In the genomic region with DNA sequence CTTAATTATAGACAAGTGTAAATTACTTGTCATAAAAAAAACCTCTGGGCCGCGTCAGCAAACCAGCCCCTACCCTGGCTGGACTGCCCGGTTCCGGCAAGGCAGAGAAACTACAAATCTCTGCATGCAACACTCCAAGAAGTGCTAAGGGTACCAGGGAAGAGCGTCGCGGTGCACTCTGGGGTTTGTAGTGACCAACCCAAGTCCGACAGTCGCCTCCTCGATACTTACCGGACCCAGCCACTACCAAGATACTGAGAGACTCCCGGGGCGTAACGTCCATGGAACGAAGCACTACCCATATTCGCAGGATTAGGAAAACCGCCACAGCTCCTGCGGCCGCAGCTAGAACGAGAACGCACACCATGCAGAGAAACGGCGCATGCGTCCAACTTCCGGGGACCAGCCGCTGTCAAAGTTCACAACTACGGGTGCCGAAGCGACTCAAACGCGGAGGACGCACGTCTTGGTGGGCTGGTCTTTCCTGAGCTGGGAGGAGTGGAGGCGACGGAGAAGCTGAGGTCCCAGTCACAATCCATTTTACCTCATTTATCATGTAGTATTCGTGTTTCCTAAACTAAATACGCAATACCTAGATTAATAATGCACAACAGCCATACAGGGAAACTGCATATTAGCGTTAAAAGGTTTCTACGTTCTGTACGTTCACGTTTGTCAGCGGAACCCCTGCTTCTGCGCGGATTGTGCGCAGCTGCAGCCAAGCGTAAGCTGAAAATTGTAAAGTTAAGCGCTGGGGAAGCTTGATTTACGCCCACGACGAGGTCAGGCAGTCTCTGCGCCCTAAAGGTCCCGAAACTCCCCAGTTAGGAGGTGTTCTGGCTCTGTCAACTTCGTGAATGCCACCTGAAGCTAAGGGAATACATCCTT, we compare ENCODE assay signal across 8 cellular contexts. TPM values are rescaled to one million over a fixed set of nuclear protein-coding genes. Genes with fewer than 3 reads are reported as not detected.
A peak's percentile ranks its signal among the peaks of the same experiment; 100 is the strongest.
DNase-seq lines count a peak whose midpoint lies in the region; ATAC-seq and TF ChIP-seq lines count a peak whose summit lies in the region.

A gene with protein sequence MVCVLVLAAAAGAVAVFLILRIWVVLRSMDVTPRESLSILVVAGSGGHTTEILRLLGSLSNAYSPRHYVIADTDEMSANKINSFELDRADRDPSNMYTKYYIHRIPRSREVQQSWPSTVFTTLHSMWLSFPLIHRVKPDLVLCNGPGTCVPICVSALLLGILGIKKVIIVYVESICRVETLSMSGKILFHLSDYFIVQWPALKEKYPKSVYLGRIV (minus strand): TSS at position 420 of the 888 bp plus-strand sequence. CDS start 53 bp downstream, at position 367.

- H3K36me3 ChIP-seq in DOHH2 (ENCODE audit: control insufficient read depth, low read length) (no peaks in the 10 kb centered on the region; the same call in 1 of the 2 replicates), GM23338 (ENCODE audit: insufficient read depth) (no peaks in the 10 kb centered on the region), fibroblast of lung (ENCODE audit: control insufficient read depth, insufficient read depth, low read length) (no peaks in the 10 kb centered on the region)

- H3K4me2 ChIP-seq in DOHH2 (ENCODE audit: low read length), result peak within 1 kb of the TSS; percentile 82
- H3K4me2 ChIP-seq in GM23338, result peak within 1 kb of the TSS; percentile 85
- peak within 1 kb of the TSS; percentile 94 for H3K4me2 ChIP-seq in fibroblast of lung (ENCODE audit: extremely low read depth, insufficient read depth, low read length)

- TF ChIP-seq CTCF in DOHH2 (IDR thresholded peaks at IDR 0.05; ENCODE audit: low read depth, low read length, poor library complexity, severe bottlenecking), result no peak
- TF ChIP-seq CTCF in GM23338 (conservative IDR thresholded peaks at IDR 0.05; ENCODE audit: low read depth in 2 of 2), result no peak
- TF ChIP-seq CTCF in fibroblast of lung (conservative IDR thresholded peaks at IDR 0.05 in 1 of 2, IDR thresholded peaks at IDR 0.05 in 1 of 2; ENCODE audit: low read depth in 1 of 2, low read length in 2 of 2), result no peak

- no peaks in the 10 kb centered on the region for H3K27me3 Mint-ChIP-seq in GM23338 (ENCODE audit: insufficient read depth, low read depth, poor library complexity)
- H3K27me3 Mint-ChIP-seq in naive B cell, result peaks cover 0 to 13% (median 0%) of the 10 kb centered on the region in 3 donors

- no peaks in the 10 kb centered on the region for H3K9me2 ChIP-seq in DOHH2 (replicated peaks; ENCODE audit: control insufficient read depth, low read length)
- no peaks in the 10 kb centered on the region for H3K9me2 ChIP-seq in GM23338 (ENCODE audit: insufficient read depth)

- H3K4me3 Mint-ChIP-seq in GM23338 (peak within 1 kb of the TSS; percentile 96), naive B cell (peak within 1 kb of the TSS; percentile 89 to 100 (median 99))
- peak within 1 kb of the TSS; percentile 92 for H3K4me3 Mint-ChIP-seq in stimulated activated effector memory CD8-positive, alpha-beta T cell treated with anti-CD3 and anti-CD28 coated beads, Interleukin-12 subunit alpha, Interleukin-12 subunit beta, amount 100 ng/mL, for 72 hours

- H3K27me3 ChIP-seq in DOHH2 (ENCODE audit: control insufficient read depth, low read length) (no peaks in the 10 kb centered on the region), GM23338 (ENCODE audit: insufficient read depth) (no peaks in the 10 kb centered on the region; the same call in 1 of the 2 replicates), fibroblast of lung (ENCODE audit: control insufficient read depth, insufficient read depth, low read length) (no peaks in the 10 kb centered on the region)

- H3K4me3 ChIP-seq in DOHH2 (ENCODE audit: low read length) (peak within 1 kb of the TSS; percentile 83), GM23338 (peak within 1 kb of the TSS; percentile 62), fibroblast of lung (replicated peaks in 1 of 4; ENCODE audit: control extremely low read depth in 1 of 4, insufficient read depth in 1 of 4, low read depth in 3 of 4, low read length in 4 of 4) (peak within 1 kb of the TSS; percentile 68 to 97 (median 91))

- H3K79me2 ChIP-seq in DOHH2 (ENCODE audit: control insufficient read depth, low read length) (peaks cover 10% of the 10 kb centered on the region), GM23338 (replicated peaks; ENCODE audit: insufficient read depth) (no peaks in the 10 kb centered on the region), fibroblast of lung (ENCODE audit: control insufficient read depth, insufficient read depth, low read length) (no peaks in the 10 kb centered on the region)

- H3K4me1 ChIP-seq in DOHH2 (ENCODE audit: control insufficient read depth, low read length) (peaks cover 15% of the 10 kb centered on the region), GM23338 (ENCODE audit: insufficient read depth) (peaks cover 6% of the 10 kb centered on the region; the same call in 1 of the 2 replicates), fibroblast of lung (ENCODE audit: control insufficient read depth, extremely low read depth, insufficient read depth, low read length) (peaks cover 2% of the 10 kb centered on the region)

- H3F3A ChIP-seq in DOHH2 (ENCODE audit: control insufficient read depth, insufficient read depth), result no peaks in the 10 kb centered on the region
- no peaks in the 10 kb centered on the region for H3F3A ChIP-seq in GM23338 (replicated peaks; ENCODE audit: low read depth)

- peak; percentile 99 for ATAC-seq in GM23338
- ATAC-seq in naive B cell (ENCODE audit: low read depth in 2 of 2), result peak; percentile 90 to 96
- peak; percentile 95 for ATAC-seq in stimulated activated effector memory CD8-positive, alpha-beta T cell treated with anti-CD3 and anti-CD28 coated beads, Interleukin-12 subunit alpha, Interleukin-12 subunit beta, amount 100 ng/mL, for 72 hours

- DNase-seq in GM23338 (ENCODE audit: low spot score) (peak; percentile 96), Kasumi-1 (lab: John Stamatoyannopoulos, UW) (peak; percentile 94 to 96), RKO (ENCODE audit: low spot score) (peak; percentile 96), fibroblast of lung (ENCODE audit: low read depth in 2 of 2) (peak; percentile 97 to 98), naive B cell (peak; percentile 94)
- DNase-seq in activated T-helper 1 cell treated with anti-CD3 and anti-CD28 coated beads, Interleukin-2, amount 50 U/mL, for 16 hours (ENCODE audit: low read depth in 1 of 2, low spot score in 1 of 2), result peak; percentile 81 to 86
- DNase-seq in stimulated activated effector memory CD8-positive, alpha-beta T cell treated with anti-CD3 and anti-CD28 coated beads, Interleukin-12 subunit alpha, Interleukin-12 subunit beta, amount 100 ng/mL, for 72 hours (ENCODE audit: low spot score in 2 of 2), result peak; percentile 81 to 95

- H3K4me1 Mint-ChIP-seq in GM23338, result peaks cover 2% of the 10 kb centered on the region; the same call in 1 of the 3 replicates
- peaks cover 8 to 23% (median 10%) of the 10 kb centered on the region in 3 donors for H3K4me1 Mint-ChIP-seq in naive B cell
- peaks cover 21% of the 10 kb centered on the region for H3K4me1 Mint-ChIP-seq in stimulated activated effector memory CD8-positive, alpha-beta T cell treated with anti-CD3 and anti-CD28 coated beads, Interleukin-12 subunit alpha, Interleukin-12 subunit beta, amount 100 ng/mL, for 72 hours

- H4K20me1 ChIP-seq in DOHH2 (ENCODE audit: control insufficient read depth, insufficient read depth, low read depth, low read length) (no peaks in the 10 kb centered on the region), GM23338 (replicated peaks; ENCODE audit: insufficient read depth) (no peaks in the 10 kb centered on the region), fibroblast of lung (ENCODE audit: control insufficient read depth, extremely low read depth, insufficient read depth, low read length) (no peaks in the 10 kb centered on the region)

- H3K36me3 Mint-ChIP-seq in GM23338 (ENCODE audit: low read depth) (no peaks in the 10 kb centered on the region), naive B cell (no peaks in the 10 kb centered on the region)
- peaks cover 14% of the 10 kb centered on the region for H3K36me3 Mint-ChIP-seq in stimulated activated effector memory CD8-positive, alpha-beta T cell treated with anti-CD3 and anti-CD28 coated beads, Interleukin-12 subunit alpha, Interleukin-12 subunit beta, amount 100 ng/mL, for 72 hours

- H3K27ac Mint-ChIP-seq in GM23338 (peak within 1 kb of the TSS; percentile 87; the same call in 1 of the 2 replicates), naive B cell (peak within 1 kb of the TSS; percentile 92 to 99 (median 98))
- peak within 1 kb of the TSS; percentile 91 for H3K27ac Mint-ChIP-seq in stimulated activated effector memory CD8-positive, alpha-beta T cell treated with anti-CD3 and anti-CD28 coated beads, Interleukin-12 subunit alpha, Interleukin-12 subunit beta, amount 100 ng/mL, for 72 hours

- H3K9me3 Mint-ChIP-seq in GM23338 (no peaks in the 10 kb centered on the region), naive B cell (no peaks in the 10 kb centered on the region)
- H3K9me3 Mint-ChIP-seq in stimulated activated effector memory CD8-positive, alpha-beta T cell treated with anti-CD3 and anti-CD28 coated beads, Interleukin-12 subunit alpha, Interleukin-12 subunit beta, amount 100 ng/mL, for 72 hours, result no peaks in the 10 kb centered on the region

- H3K9ac ChIP-seq in fibroblast of lung (ENCODE audit: insufficient read depth, low read length), result peak within 1 kb of the TSS; percentile 68

- H2AFZ ChIP-seq in GM23338, result peak within 1 kb of the TSS; percentile 94
- peak within 1 kb of the TSS; percentile 100 for H2AFZ ChIP-seq in fibroblast of lung (ENCODE audit: low read length)

- H3K9me3 ChIP-seq in DOHH2 (ENCODE audit: control insufficient read depth, insufficient read depth, low read length) (no peaks in the 10 kb centered on the region), fibroblast of lung (ENCODE audit: control insufficient read depth, insufficient read depth, low read depth, low read length) (no peaks in the 10 kb centered on the region)

- H3K27ac ChIP-seq in DOHH2 (ENCODE audit: low read depth, low read length), result peak within 1 kb of the TSS; percentile 39
- no peak within 1 kb of the TSS for H3K27ac ChIP-seq in GM23338 (ENCODE audit: low read depth)
- H3K27ac ChIP-seq in fibroblast of lung (ENCODE audit: insufficient read depth, low read length), result peak within 1 kb of the TSS; percentile 95

TF ChIP-seq in GM23338, 12 proteins besides CTCF, POLR2A, EP300 and RAD21 (continues in another document):
- peak; percentile 90 for TF ChIP-seq POLR2AphosphoS5 (IDR thresholded peaks at IDR 0.05; ENCODE audit: low read depth)
- no peak for TF ChIP-seq ZNF114 (CRISPR knock-in tag; IDR thresholded peaks at IDR 0.05)

RNA-seq across cellular contexts. Expression of the gene that starts here (rescaled TPM):
- 0.42 and 0.70 TPM in 2 replicates for total RNA-seq in GM23338 (2014; rRNA removed; shearing (Covaris generic))
- 2.8 and 4.1 TPM in 2 replicates for polyA plus RNA-seq in GM23338 (2016; fragmentation: Nextera tagmentation; extraction: Ambion mirVana)
- total RNA-seq in fibroblast of lung, result 3.8 and 4.6 TPM in 2 replicates
- polyA plus RNA-seq in fibroblast of lung, result 3.5 TPM in 2 replicates
- 6.0 and 6.5 TPM in 2 replicates for polyA plus RNA-seq in fibroblast of lung (2012)
- 0.74 and 0.79 TPM in 2 replicates for polyA minus RNA-seq in fibroblast of lung (ENCODE audit: low replicate concordance)
- 10 to 100 TPM in 1 of 6 donors, 1 to 10 TPM in 5; 1.5 to 20.7 (median 6.0) TPM for polyA plus RNA-seq in naive B cell (ENCODE audit: low read depth in 6 of 6)
